ENCODE assay signal across 1 cellular context in the genomic region with DNA sequence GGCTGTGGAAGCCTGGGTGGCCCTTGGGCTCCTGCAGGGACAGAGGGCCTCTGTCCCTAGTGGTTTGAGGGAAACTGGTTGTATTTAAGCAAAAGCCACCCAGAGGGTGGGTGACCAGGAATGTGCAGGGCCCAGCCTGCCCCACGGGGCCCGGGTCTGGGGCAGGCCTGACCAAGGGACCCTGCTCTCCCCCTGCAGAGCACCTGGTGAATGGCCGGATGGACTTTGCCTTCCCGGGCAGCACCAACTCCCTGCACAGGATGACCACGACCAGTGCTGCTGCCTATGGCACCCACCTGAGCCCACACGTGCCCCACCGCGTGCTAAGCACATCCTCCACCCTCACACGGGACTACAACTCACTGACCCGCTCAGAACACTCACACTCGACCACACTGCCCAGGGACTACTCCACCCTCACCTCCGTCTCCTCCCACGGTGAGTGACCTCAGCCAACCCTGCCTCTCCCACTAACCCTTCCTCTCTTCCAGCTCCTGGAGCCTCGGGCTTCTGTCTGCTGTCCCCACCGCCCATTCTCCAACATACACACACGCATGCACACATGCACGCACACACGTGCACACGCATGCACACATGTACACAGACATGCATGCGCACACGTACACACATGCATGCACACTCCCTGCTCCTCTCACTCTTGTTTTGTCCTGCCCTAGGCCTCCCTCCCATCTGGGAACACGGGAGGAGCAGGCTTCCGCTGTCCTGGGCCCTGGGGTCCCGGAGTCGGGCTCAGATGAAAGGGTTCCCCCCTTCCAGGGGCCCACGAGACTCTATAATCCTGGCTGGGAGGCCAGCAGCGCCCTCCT.
TF ChIP-seq lines count a peak whose summit lies in the region.

No MANE protein-coding gene starts in this region.

TF ChIP-seq in HepG2, 621 proteins besides CTCF, POLR2A, EP300 and RAD21 (continued from another document and continues in another):
- TF ChIP-seq, protein P1, sequence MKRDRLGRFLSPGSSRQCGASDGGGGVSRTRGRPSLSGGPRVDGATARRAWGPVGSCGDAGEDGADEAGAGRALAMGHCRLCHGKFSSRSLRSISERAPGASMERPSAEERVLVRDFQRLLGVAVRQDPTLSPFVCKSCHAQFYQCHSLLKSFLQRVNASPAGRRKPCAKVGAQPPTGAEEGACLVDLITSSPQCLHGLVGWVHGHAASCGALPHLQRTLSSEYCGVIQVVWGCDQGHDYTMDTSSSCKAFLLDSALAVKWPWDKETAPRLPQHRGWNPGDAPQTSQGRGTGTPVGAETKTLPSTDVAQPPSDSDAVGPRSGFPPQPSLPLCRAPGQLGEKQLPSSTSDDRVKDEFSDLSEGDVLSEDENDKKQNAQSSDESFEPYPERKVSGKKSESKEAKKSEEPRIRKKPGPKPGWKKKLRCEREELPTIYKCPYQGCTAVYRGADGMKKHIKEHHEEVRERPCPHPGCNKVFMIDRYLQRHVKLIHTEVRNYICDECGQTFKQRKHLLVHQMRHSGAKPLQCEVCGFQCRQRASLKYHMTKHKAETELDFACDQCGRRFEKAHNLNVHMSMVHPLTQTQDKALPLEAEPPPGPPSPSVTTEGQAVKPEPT (CRISPR knock-in tag; IDR thresholded peaks at IDR 0.05; ENCODE audit: low read depth): peak; percentile 88
- TF ChIP-seq ZFP41 (CRISPR knock-in tag; IDR thresholded peaks at IDR 0.05; ENCODE audit: borderline replicate concordance) (peak; percentile 95), HOXA7 (CRISPR knock-in tag; IDR thresholded peaks at IDR 0.05) (peak; percentile 87; the same call in 1 of the 2 replicates), PITX1 (CRISPR knock-in tag; IDR thresholded peaks at IDR 0.05) (peak; percentile 73; the same call in 1 of the 2 replicates), MEIS1 (CRISPR knock-in tag; IDR thresholded peaks at IDR 0.05; ENCODE audit: borderline replicate concordance) (peak; percentile 17; the same call in 1 of the 2 replicates), TFAP4 (IDR thresholded peaks at IDR 0.05; ENCODE audit: borderline replicate concordance, low read depth) (peak; percentile 67; the same call in 1 of the 2 replicates), HES4 (CRISPR knock-in tag; IDR thresholded peaks at IDR 0.05; ENCODE audit: borderline replicate concordance) (peak; percentile 68; the same call in 1 of the 2 replicates), HDAC1 (CRISPR knock-in tag; IDR thresholded peaks at IDR 0.05) (0 out of 2 replicates have a peak, but pooled peaks have one; percentile 26), ZNF331 (CRISPR knock-in tag; IDR thresholded peaks at IDR 0.05) (no peak; the same call in 1 of the 2 replicates), ATF1 (CRISPR knock-in tag; IDR thresholded peaks at IDR 0.05) (no peak), ZNF484 (CRISPR knock-in tag; IDR thresholded peaks at IDR 0.05; ENCODE audit: borderline replicate concordance, low read depth) (no peak), ZNF850 (CRISPR knock-in tag; conservative IDR thresholded peaks at IDR 0.05) (no peak), NR2C2 (CRISPR knock-in tag; IDR thresholded peaks at IDR 0.05; ENCODE audit: borderline replicate concordance) (no peak; the same call in 1 of the 2 replicates), XBP1 (CRISPR knock-in tag; IDR thresholded peaks at IDR 0.05) (no peak), ZNF687 (CRISPR knock-in tag; IDR thresholded peaks at IDR 0.05) (peak; percentile 96), CBX5 (CRISPR knock-in tag; IDR thresholded peaks at IDR 0.05; ENCODE audit: borderline replicate concordance) (no peak; the same call in none of the 2 replicates), ARNT2 (CRISPR knock-in tag; IDR thresholded peaks at IDR 0.05; ENCODE audit: low read depth) (no peak; the same call in none of the 2 replicates), TOE1 (CRISPR knock-in tag; IDR thresholded peaks at IDR 0.05) (peak; percentile 42; the same call in 1 of the 2 replicates), SRY (CRISPR knock-in tag; IDR thresholded peaks at IDR 0.05) (no peak; the same call in 1 of the 2 replicates), FOXK2 (IDR thresholded peaks at IDR 0.05) (peak; percentile 42; the same call in 1 of the 2 replicates), ZSCAN21 (CRISPR knock-in tag; IDR thresholded peaks at IDR 0.05; ENCODE audit: borderline replicate concordance) (peak; percentile 97), TERF1 (CRISPR knock-in tag; IDR thresholded peaks at IDR 0.05) (peak; percentile 88; the same call in 1 of the 2 replicates), ZNF34 (CRISPR knock-in tag; IDR thresholded peaks at IDR 0.05; ENCODE audit: borderline replicate concordance) (no peak), YEATS4 (CRISPR knock-in tag; IDR thresholded peaks at IDR 0.05; ENCODE audit: borderline replicate concordance) (peak; percentile 14; the same call in 1 of the 2 replicates), ZNF329 (CRISPR knock-in tag; IDR thresholded peaks at IDR 0.05; ENCODE audit: low read depth) (no peak; the same call in 1 of the 2 replicates), KMT2A (CRISPR knock-in tag; IDR thresholded peaks at IDR 0.05) (peak; percentile 7; the same call in 1 of the 2 replicates), TEAD2 (CRISPR knock-in tag; IDR thresholded peaks at IDR 0.05) (peak; percentile 83; the same call in 1 of the 2 replicates), ZNF879 (CRISPR knock-in tag; IDR thresholded peaks at IDR 0.05) (0 out of 2 replicates have a peak, but pooled peaks have one; percentile 81), ZNF761 (CRISPR knock-in tag; conservative IDR thresholded peaks at IDR 0.05) (0 out of 2 replicates have a peak, but pooled peaks have one; percentile 40), HNF4G (IDR thresholded peaks at IDR 0.05; ENCODE audit: borderline replicate concordance, low read depth, low read length) (peak; percentile 91), HNF4G (CRISPR knock-in tag; IDR thresholded peaks at IDR 0.05; ENCODE audit: borderline replicate concordance, low read depth) (peak; percentile 94), ZNF234 (CRISPR knock-in tag; conservative IDR thresholded peaks at IDR 0.05) (no peak), SPEN (CRISPR knock-in tag; IDR thresholded peaks at IDR 0.05; ENCODE audit: low read depth) (peak; percentile 56; the same call in 1 of the 2 replicates), CHCHD3 (CRISPR knock-in tag; IDR thresholded peaks at IDR 0.05) (no peak), TSC22D2 (CRISPR knock-in tag; IDR thresholded peaks at IDR 0.05; ENCODE audit: borderline replicate concordance) (0 out of 2 replicates have a peak, but pooled peaks have one; percentile 33), ZNF451 (CRISPR knock-in tag; IDR thresholded peaks at IDR 0.05) (peak; percentile 78), ZNF138 (CRISPR knock-in tag; IDR thresholded peaks at IDR 0.05; ENCODE audit: low read depth) (peak; percentile 72; the same call in 1 of the 2 replicates), ONECUT2 (CRISPR knock-in tag; IDR thresholded peaks at IDR 0.05) (peak; percentile 41; the same call in 1 of the 2 replicates)
- TF ChIP-seq, protein P2, sequence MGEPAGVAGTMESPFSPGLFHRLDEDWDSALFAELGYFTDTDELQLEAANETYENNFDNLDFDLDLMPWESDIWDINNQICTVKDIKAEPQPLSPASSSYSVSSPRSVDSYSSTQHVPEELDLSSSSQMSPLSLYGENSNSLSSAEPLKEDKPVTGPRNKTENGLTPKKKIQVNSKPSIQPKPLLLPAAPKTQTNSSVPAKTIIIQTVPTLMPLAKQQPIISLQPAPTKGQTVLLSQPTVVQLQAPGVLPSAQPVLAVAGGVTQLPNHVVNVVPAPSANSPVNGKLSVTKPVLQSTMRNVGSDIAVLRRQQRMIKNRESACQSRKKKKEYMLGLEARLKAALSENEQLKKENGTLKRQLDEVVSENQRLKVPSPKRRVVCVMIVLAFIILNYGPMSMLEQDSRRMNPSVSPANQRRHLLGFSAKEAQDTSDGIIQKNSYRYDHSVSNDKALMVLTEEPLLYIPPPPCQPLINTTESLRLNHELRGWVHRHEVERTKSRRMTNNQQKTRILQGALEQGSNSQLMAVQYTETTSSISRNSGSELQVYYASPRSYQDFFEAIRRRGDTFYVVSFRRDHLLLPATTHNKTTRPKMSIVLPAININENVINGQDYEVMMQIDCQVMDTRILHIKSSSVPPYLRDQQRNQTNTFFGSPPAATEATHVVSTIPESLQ (CRISPR knock-in tag; conservative IDR thresholded peaks at IDR 0.05): no peak
- TF ChIP-seq, protein P3, sequence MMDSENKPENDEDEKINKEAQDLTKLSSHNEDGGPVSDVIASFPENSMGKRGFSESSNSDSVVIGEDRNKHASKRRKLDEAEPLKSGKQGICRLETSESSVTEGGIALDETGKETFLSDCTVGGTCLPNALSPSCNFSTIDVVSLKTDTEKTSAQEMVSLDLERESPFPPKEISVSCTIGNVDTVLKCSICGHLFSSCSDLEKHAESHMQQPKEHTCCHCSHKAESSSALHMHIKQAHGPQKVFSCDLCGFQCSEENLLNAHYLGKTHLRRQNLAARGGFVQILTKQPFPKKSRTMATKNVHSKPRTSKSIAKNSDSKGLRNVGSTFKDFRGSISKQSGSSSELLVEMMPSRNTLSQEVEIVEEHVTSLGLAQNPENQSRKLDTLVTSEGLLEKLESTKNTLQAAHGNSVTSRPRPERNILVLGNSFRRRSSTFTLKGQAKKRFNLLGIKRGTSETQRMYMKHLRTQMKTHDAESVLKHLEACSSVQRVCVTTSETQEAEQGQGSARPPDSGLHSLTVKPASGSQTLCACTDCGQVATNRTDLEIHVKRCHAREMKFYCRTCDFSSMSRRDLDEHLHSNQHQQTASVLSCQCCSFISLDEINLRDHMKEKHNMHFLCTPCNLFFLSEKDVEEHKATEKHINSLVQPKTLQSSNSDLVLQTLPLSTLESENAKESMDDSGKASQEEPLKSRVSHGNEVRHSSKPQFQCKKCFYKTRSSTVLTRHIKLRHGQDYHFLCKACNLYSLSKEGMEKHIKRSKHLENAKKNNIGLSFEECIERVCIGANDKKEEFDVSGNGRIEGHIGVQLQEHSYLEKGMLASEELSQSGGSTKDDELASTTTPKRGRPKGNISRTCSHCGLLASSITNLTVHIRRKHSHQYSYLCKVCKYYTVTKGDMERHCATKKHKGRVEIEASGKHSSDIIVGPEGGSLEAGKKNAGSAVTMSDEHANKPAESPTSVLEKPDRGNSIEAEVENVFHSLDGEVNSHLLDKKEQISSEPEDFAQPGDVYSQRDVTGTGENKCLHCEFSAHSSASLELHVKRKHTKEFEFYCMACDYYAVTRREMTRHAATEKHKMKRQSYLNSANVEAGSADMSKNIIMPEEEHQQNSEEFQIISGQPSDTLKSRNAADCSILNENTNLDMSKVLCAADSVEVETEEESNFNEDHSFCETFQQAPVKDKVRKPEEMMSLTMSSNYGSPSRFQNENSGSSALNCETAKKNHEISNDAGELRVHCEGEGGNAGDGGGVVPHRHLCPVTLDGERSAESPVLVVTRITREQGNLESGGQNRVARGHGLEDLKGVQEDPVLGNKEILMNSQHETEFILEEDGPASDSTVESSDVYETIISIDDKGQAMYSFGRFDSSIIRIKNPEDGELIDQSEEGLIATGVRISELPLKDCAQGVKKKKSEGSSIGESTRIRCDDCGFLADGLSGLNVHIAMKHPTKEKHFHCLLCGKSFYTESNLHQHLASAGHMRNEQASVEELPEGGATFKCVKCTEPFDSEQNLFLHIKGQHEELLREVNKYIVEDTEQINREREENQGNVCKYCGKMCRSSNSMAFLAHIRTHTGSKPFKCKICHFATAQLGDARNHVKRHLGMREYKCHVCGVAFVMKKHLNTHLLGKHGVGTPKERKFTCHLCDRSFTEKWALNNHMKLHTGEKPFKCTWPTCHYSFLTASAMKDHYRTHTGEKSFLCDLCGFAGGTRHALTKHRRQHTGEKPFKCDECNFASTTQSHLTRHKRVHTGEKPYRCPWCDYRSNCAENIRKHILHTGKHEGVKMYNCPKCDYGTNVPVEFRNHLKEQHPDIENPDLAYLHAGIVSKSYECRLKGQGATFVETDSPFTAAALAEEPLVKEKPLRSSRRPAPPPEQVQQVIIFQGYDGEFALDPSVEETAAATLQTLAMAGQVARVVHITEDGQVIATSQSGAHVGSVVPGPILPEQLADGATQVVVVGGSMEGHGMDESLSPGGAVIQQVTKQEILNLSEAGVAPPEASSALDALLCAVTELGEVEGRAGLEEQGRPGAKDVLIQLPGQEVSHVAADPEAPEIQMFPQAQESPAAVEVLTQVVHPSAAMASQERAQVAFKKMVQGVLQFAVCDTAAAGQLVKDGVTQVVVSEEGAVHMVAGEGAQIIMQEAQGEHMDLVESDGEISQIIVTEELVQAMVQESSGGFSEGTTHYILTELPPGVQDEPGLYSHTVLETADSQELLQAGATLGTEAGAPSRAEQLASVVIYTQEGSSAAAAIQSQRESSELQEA (CRISPR knock-in tag; IDR thresholded peaks at IDR 0.05; ENCODE audit: not compliant biosample characterization): peak; percentile 84
